Comparison of ENCODE assay signal across 14 cellular contexts in genomic region chr1:34753163-34753562, GRCh38. TPM values are rescaled to one million over a fixed set of nuclear protein-coding genes. Genes with fewer than 3 reads are reported as not detected.
DNase-seq lines count a peak whose midpoint lies in the region; TF ChIP-seq lines count a peak whose summit lies in the region.
"Had no signal": no experiment of that assay in that cellular context is flagged by ENCODE, and none has a peak within 500 bp of the region (broad histone marks: within the 10 kb centered on the region; RNA-seq: fewer than 3 reads in every experiment).

No MANE protein-coding gene starts in this region.

- H3K27me3 Mint-ChIP-seq in MCF 10A (ENCODE audit: insufficient read depth, unreplicated experiment): no peaks in the 10 kb centered on the region

- H3K27ac ChIP-seq in breast epithelium: no peak overlapping the region
- H3K27ac ChIP-seq in PC-9: no peak overlapping the region
- H3K27ac ChIP-seq in epithelial cell of prostate: peak overlapping the region; percentile 100
- H3K27ac ChIP-seq in coronary artery: no peak overlapping the region

- no peak overlapping the region for H2AFZ ChIP-seq in PC-9

- no peaks in the 10 kb centered on the region for H3K27me3 ChIP-seq in breast epithelium
- no peaks in the 10 kb centered on the region for H3K27me3 ChIP-seq in PC-9 (ENCODE audit: insufficient read depth, low read depth)

- H3K4me3 ChIP-seq in breast epithelium (no peak overlapping the region), PC-9 (no peak overlapping the region), coronary artery (no peak overlapping the region)

- H3K9me3 ChIP-seq in breast epithelium (no peaks in the 10 kb centered on the region), PC-9 (ENCODE audit: insufficient read depth, low read depth) (no peaks in the 10 kb centered on the region; the same call in 1 of the 2 replicates)

- intact Hi-C loops in MCF 10A (cut with micrococcal nuclease) (no loop called here), breast epithelium (cut with DNase I; ENCODE audit: low total_unique reads) (no loop called here), PC-9 (cut with micrococcal nuclease; ENCODE audit: unreplicated experiment) (no loop called here)

- H3K27ac Mint-ChIP-seq in MCF 10A (ENCODE audit: low read depth, unreplicated experiment): peak overlapping the region; percentile 96
- H3K27ac Mint-ChIP-seq: IgD-negative memory B cell; T-helper 1 cell treated with Interleukin-12 subunit alpha and Interleukin-12 subunit beta and Interleukin-4 antibody, amounts not matched to agents 30 μg/mL and 1 μg/mL, for 36 hours had no signal

- no peaks in the 10 kb centered on the region for H3K9me2 ChIP-seq in PC-9 (ENCODE audit: insufficient read depth)

- no peaks in the 10 kb centered on the region for H4K20me1 ChIP-seq in PC-9 (ENCODE audit: insufficient read depth)

- TF ChIP-seq POLR2A in breast epithelium (IDR thresholded peaks at IDR 0.05): no peak

- peaks cover 9% of the 10 kb centered on the region for H3K9me3 Mint-ChIP-seq in MCF 10A (ENCODE audit: unreplicated experiment)
- H3K9me3 Mint-ChIP-seq: T-helper 1 cell treated with Interleukin-12 subunit alpha and Interleukin-12 subunit beta and Interleukin-4 antibody, amounts not matched to agents 30 μg/mL and 1 μg/mL, for 36 hours had no signal

- H3K36me3 ChIP-seq in breast epithelium: no peaks in the 10 kb centered on the region
- no peaks in the 10 kb centered on the region for H3K36me3 ChIP-seq in PC-9 (ENCODE audit: low read depth)

- CTCF ChIA-PET in MCF 10A (lab: Yijun Ruan, JAX): interaction anchor here (0.6 to 8.9 kb wide), 5 partner anchors 12 to 1120 kb away, joined by 3 to 82 read pairs (median 5); no protein-coding TSS in a partner anchor
- CTCF ChIA-PET in PC-9 (lab: Charles Lee): no interaction called here

- H3K4me3 Mint-ChIP-seq in MCF 10A (ENCODE audit: unreplicated experiment): no peak overlapping the region
- H3K4me3 Mint-ChIP-seq: IgD-negative memory B cell; T-helper 1 cell treated with Interleukin-12 subunit alpha and Interleukin-12 subunit beta and Interleukin-4 antibody, amounts not matched to agents 30 μg/mL and 1 μg/mL, for 36 hours had no signal

- H3F3A ChIP-seq in PC-9 (ENCODE audit: insufficient read depth, low read depth): peaks cover 11% of the 10 kb centered on the region; the same call in 1 of the 2 replicates

- TF ChIP-seq CTCF in MCF 10A (IDR thresholded peaks at IDR 0.05; ENCODE audit: unreplicated experiment) (no peak), breast epithelium (IDR thresholded peaks at IDR 0.05) (no peak), PC-9 (conservative IDR thresholded peaks at IDR 0.05) (no peak), coronary artery (IDR thresholded peaks at IDR 0.05) (no peak)

- BruUV-seq in MCF 10A (replicated peaks; lab: Mats Ljungman, UMichigan): no TSS peak
- BruUV-seq in PC-9 (replicated peaks; lab: Mats Ljungman, UMichigan): no TSS peak

- no peaks in the 10 kb centered on the region for H3K36me3 Mint-ChIP-seq in MCF 10A (ENCODE audit: insufficient read depth, unreplicated experiment)
- H3K36me3 Mint-ChIP-seq: IgD-negative memory B cell had no signal

- peaks cover 16% of the 10 kb centered on the region for H3K4me1 Mint-ChIP-seq in MCF 10A (ENCODE audit: insufficient read depth, unreplicated experiment)

- H3K79me2 ChIP-seq in PC-9 (ENCODE audit: low read depth): peaks cover 13% of the 10 kb centered on the region; the same call in 1 of the 2 replicates

- POLR2A ChIA-PET in MCF 10A (lab: Yijun Ruan, JAX) (no interaction called here), PC-9 (lab: Charles Lee; ENCODE audit: unreplicated experiment) (no interaction called here)

- DNase-seq in MCF 10A (ENCODE audit: unreplicated experiment): no peak
- no peak for DNase-seq in breast epithelium (ENCODE audit: low spot score in 2 of 2)
- peak in 1 of 2 experiments; percentile 70 for DNase-seq in PC-9
- DNase-seq in epithelial cell of prostate (ENCODE audit: low read depth, low spot score): peak; percentile 82
- DNase-seq in NK-92 treated with Interleukin-12 subunit alpha and Interleukin-12 subunit beta, amount 100 ng/mL, for 24 hours (lab: John Stamatoyannopoulos, UW): no peak
- no peak for DNase-seq in AG08395 (ENCODE audit: low spot score)
- no peak for DNase-seq in coronary artery (ENCODE audit: low spot score)
- DNase-seq: H7, NCI-H1092, NCI-H1694 treated with DMSO at 0.1 percent for 48 hours, NCI-H524, Right ventricle myocardium superior had no signal

- H3K4me1 ChIP-seq in breast epithelium (no peaks in the 10 kb centered on the region), PC-9 (replicated peaks; ENCODE audit: insufficient read depth) (peaks cover 44% of the 10 kb centered on the region)

- peak overlapping the region; percentile 84 for H3K4me2 ChIP-seq in PC-9

RNA-seq across cellular contexts. Expression of gene GJB5, which starts 1.7 kb away (rescaled TPM):
- total RNA-seq in MCF 10A (2022): 26.5 and 33.2 TPM in 2 replicates
- 1 to 10 TPM in 1 of 3 donors, under 1 TPM in 1, not detected in 1; 0.73 to 1.3 TPM for total RNA-seq in breast epithelium
- 18.1 and 20.0 TPM in 2 replicates for total RNA-seq in PC-9 (2021)
- total RNA-seq: Right ventricle myocardium superior had no signal

RNA-seq across cellular contexts. Expression of gene GJB4, which starts 6.4 kb away (rescaled TPM):
- total RNA-seq in MCF 10A (2022): 0.27 and 0.28 TPM in 2 replicates
- under 1 TPM in 1 of 3 donors, not detected in 2; 0.15 TPM for total RNA-seq in breast epithelium
- 5.4 and 5.8 TPM in 2 replicates for total RNA-seq in PC-9 (2021)
- total RNA-seq: H7, Right ventricle myocardium superior had no signal

RNA-seq across cellular contexts. Expression of gene GJB3, which starts 27.9 kb away (rescaled TPM):
- total RNA-seq in MCF 10A (2022) (67.1 and 74.8 TPM in 2 replicates), breast epithelium (1 to 10 TPM in 1 of 3 donors, under 1 TPM in 1, not detected in 1; 0.33 to 1.2 TPM), PC-9 (2021) (58.6 and 63.0 TPM in 2 replicates)
- total RNA-seq: Right ventricle myocardium superior had no signal

RNA-seq across cellular contexts. Expression of gene GJA4, which starts 39.6 kb away (rescaled TPM):
- total RNA-seq in MCF 10A (2022) (not detected in 2 replicates), breast epithelium (10 to 100 TPM in 2 of 3 donors, 1 to 10 TPM in 1; 8.9 to 39.3 (median 18.9) TPM), PC-9 (2021) (not detected in 2 replicates)

Comparison
In these comparisons a context has a peak if more than half of its experiments do, and no peak if none do; other contexts are left out.
1. RNA of gene GJB3, which starts 27.9 kb away (total RNA-seq): 67.1 to 74.8 TPM in MCF 10A and 58.6 to 63.0 TPM in PC-9; 0.33 to 1.2 TPM in breast epithelium; every median in the first group is over 10 times any median in the second.